Comparison of ENCODE assay signal across 1 cellular context in the genomic region with DNA sequence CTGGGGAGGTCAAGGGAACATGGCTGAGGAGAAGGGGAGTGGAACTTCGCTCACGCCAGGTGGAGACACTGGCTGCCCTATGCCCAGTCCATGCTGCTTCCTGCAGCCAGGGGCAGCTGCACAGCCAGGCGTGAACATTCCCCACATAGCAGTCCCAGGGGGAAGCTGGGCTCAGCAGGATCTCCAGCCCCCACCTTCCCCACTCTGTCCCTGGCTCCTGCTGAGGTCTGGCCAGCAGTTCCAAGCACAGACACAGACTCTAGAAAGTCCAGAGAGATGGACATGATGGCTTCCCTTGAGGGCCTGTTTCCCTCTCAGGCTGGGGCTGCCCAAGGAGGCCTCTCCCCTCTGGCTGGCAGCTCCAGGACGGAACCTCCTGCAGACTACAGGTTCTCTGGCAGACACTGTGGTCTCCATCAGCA.
TF ChIP-seq lines count a peak whose summit lies in the region.

No MANE protein-coding gene starts in this region.

TF ChIP-seq in GM12891, 5 proteins besides CTCF, POLR2A, EP300 and RAD21:
- TF ChIP-seq TAF1 (IDR thresholded peaks at IDR 0.05; ENCODE audit: low read depth, low read length) (no peak), PAX5 (IDR thresholded peaks at IDR 0.05; ENCODE audit: insufficient read depth, low read length, severe bottlenecking) (no peak), SPI1 (IDR thresholded peaks at IDR 0.05; ENCODE audit: low read depth, low read length) (no peak), POLR2AphosphoS5 (IDR thresholded peaks at IDR 0.05; ENCODE audit: low read depth, low read length) (no peak), POU2F2 (IDR thresholded peaks at IDR 0.05; ENCODE audit: low read depth, low read length) (no peak)
